In the genomic region with DNA sequence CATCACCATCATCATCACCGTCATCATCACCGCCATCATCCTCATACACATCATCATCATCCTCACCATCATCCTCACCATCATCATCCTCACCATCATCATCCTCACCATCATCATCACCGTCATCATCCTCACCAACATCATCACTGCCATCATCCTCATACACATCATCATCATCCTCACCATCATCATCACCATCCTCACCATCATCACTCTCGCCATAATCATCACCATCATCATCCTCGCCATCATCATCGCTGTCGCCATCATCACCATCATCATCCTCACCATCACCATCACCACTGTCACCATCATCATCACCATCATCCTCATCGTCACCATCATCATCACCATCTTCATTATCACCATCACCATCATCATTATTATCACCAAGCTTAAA, we compare ENCODE assay signal across 18 cellular contexts. TPM values are rescaled to one million over a fixed set of nuclear protein-coding genes. Genes with fewer than 3 reads are reported as not detected.
DNase-seq lines count a peak whose midpoint lies in the region; ATAC-seq, FAIRE-seq and TF ChIP-seq lines count a peak whose summit lies in the region.
"Had no signal": no experiment of that assay in that cellular context is flagged by ENCODE, and none has a peak within 500 bp of the region (broad histone marks: within the 10 kb centered on the region; RNA-seq: fewer than 3 reads in every experiment).

No MANE protein-coding gene starts in this region.

- peak overlapping the region in 2 of 11 experiments; percentile 27 to 31; a peak in 1 of 22 replicates for H3K27ac ChIP-seq in BLaER1 treated with 17β-estradiol and CSF1 and Interleukin-3, amounts not matched to agents 10 nM and 100 nM
- peak overlapping the region; percentile 86 for H3K27ac ChIP-seq in OCI-LY3 (ENCODE audit: low read length)

- H3K9me3 Mint-ChIP-seq in WTC11 (no peaks in the 10 kb centered on the region), nephron progenitor cell (no peaks in the 10 kb centered on the region)
- H3K9me3 Mint-ChIP-seq: CD8-positive, alpha-beta T cell had no signal

- no peaks in the 10 kb centered on the region for H3K36me3 ChIP-seq in BLaER1 treated with 17β-estradiol and CSF1 and Interleukin-3, amounts not matched to agents 10 nM and 100 nM
- H3K36me3 ChIP-seq in OCI-LY3 (replicated peaks; ENCODE audit: low read depth, low read length) (peaks cover 26% of the 10 kb centered on the region), bronchial epithelial cell (ENCODE audit: control insufficient read depth, insufficient read depth, low read length) (no peaks in the 10 kb centered on the region)
- H3K36me3 ChIP-seq: BE2C, HAP-1 had no signal

- POLR2A ChIA-PET in WTC11 (lab: Charles Lee), result no interaction called here

- H3K27ac Mint-ChIP-seq in WTC11 (no peak overlapping the region), nephron progenitor cell (no peak overlapping the region)
- H3K27ac Mint-ChIP-seq: CD8-positive, alpha-beta T cell had no signal

- peaks cover 24% of the 10 kb centered on the region for H3K4me1 Mint-ChIP-seq in WTC11
- H3K4me1 Mint-ChIP-seq in nephron progenitor cell, result peaks cover 21% of the 10 kb centered on the region

- H3K4me2 ChIP-seq in BLaER1 treated with 17β-estradiol and CSF1 and Interleukin-3, amounts not matched to agents 10 nM and 100 nM, result peak overlapping the region in 6 of 11 experiments; percentile 17 to 77 (median 31); a peak in 8 of 22 replicates
- H3K4me2 ChIP-seq in OCI-LY3 (ENCODE audit: low read length), result peak overlapping the region; percentile 63

- DNase-seq in GM12892 (ENCODE audit: insufficient read length) (no peak), bronchial epithelial cell (ENCODE audit: low read depth) (no peak), WTC11 (ENCODE audit: low spot score) (no peak), NCI-H1417 treated with DMSO at 0.1 percent for 48 hours (lab: John Stamatoyannopoulos, UW) (no peak), nephron progenitor cell (no peak)
- DNase-seq: BE2C; CD8-positive, alpha-beta T cell; COR-L47; DMS153; DMS79 treated with DMSO at 0.1 percent for 48 hours; GDM1; GOT3 had no signal

- no peak overlapping the region for H3K4me3 ChIP-seq in BLaER1 treated with 17β-estradiol and CSF1 and Interleukin-3, amounts not matched to agents 10 nM and 100 nM
- H3K4me3 ChIP-seq in OCI-LY3 (ENCODE audit: low read length) (peak overlapping the region; percentile 26; the same call in 1 of the 2 replicates), bronchial epithelial cell (ENCODE audit: low read depth, low read length) (no peak overlapping the region)
- H3K4me3 ChIP-seq: HAP-1 had no signal

- CTCF ChIA-PET in WTC11 (lab: Charles Lee), result no interaction called here

- no peak overlapping the region for H2AFZ ChIP-seq in OCI-LY3 (ENCODE audit: low read depth, low read length)

- H3K27me3 ChIP-seq in BLaER1 treated with 17β-estradiol and CSF1 and Interleukin-3, amounts not matched to agents 10 nM and 100 nM, result no peaks in the 10 kb centered on the region
- H3K27me3 ChIP-seq in OCI-LY3 (ENCODE audit: low read depth, low read length) (no peaks in the 10 kb centered on the region), bronchial epithelial cell (ENCODE audit: control insufficient read depth, insufficient read depth, low read length) (no peaks in the 10 kb centered on the region)
- H3K27me3 ChIP-seq: BE2C had no signal

- H4K20me1 ChIP-seq in BLaER1 treated with 17β-estradiol and CSF1 and Interleukin-3, amounts not matched to agents 10 nM and 100 nM, result no peaks in the 10 kb centered on the region
- H4K20me1 ChIP-seq in OCI-LY3 (ENCODE audit: insufficient read depth, low read length), result no peaks in the 10 kb centered on the region

- peak; percentile 93 for FAIRE-seq in GM12892 (lab: Jason Lieb, UNC)
- FAIRE-seq in bronchial epithelial cell (lab: Jason Lieb, UNC), result peak; percentile 99
- FAIRE-seq: A204.1, D721Med had no signal

- H3K27me3 Mint-ChIP-seq in WTC11 (ENCODE audit: low read depth) (no peaks in the 10 kb centered on the region), nephron progenitor cell (ENCODE audit: low read depth, poor library complexity) (peaks cover 4% of the 10 kb centered on the region)

- H3K36me3 Mint-ChIP-seq in WTC11 (no peaks in the 10 kb centered on the region), nephron progenitor cell (ENCODE audit: low read depth) (no peaks in the 10 kb centered on the region)
- H3K36me3 Mint-ChIP-seq: CD14-positive monocyte; CD8-positive, alpha-beta T cell had no signal

- no peaks in the 10 kb centered on the region for H3K79me2 ChIP-seq in OCI-LY3 (ENCODE audit: low read length)

- H3K9me3 ChIP-seq in BLaER1 treated with 17β-estradiol and CSF1 and Interleukin-3, amounts not matched to agents 10 nM and 100 nM (replicated peaks in 1 of 11), result peaks cover 0 to 16% (median 6%) of the 10 kb centered on the region in 11 experiments; a peak in 7 of 22 replicates
- H3K9me3 ChIP-seq in OCI-LY3 (ENCODE audit: insufficient read depth, low read length), result peaks cover 40% of the 10 kb centered on the region
- H3K9me3 ChIP-seq: BE2C, HAP-1 had no signal

- H3K4me3 Mint-ChIP-seq in WTC11, result no peak overlapping the region
- no peak overlapping the region for H3K4me3 Mint-ChIP-seq in nephron progenitor cell
- H3K4me3 Mint-ChIP-seq: CD14-positive monocyte; CD8-positive, alpha-beta T cell had no signal

- TF ChIP-seq CTCF in OCI-LY3 (IDR thresholded peaks at IDR 0.05; ENCODE audit: low read depth, low read length), result no peak
- TF ChIP-seq CTCF in bronchial epithelial cell (IDR thresholded peaks at IDR 0.05; ENCODE audit: insufficient read depth, low read length, severe bottlenecking), result no peak
- no peak for TF ChIP-seq CTCF in WTC11 (IDR thresholded peaks at IDR 0.05)
- TF ChIP-seq CTCF in nephron progenitor cell (IDR thresholded peaks at IDR 0.05), result no peak

- no peak for ATAC-seq in WTC11
- ATAC-seq: CD8-positive, alpha-beta T cell had no signal

- no peak for TF ChIP-seq POLR2A in GM12892 (IDR thresholded peaks at IDR 0.05; ENCODE audit: low read depth, low read length)

- no peak overlapping the region for H3K9ac ChIP-seq in BLaER1 treated with 17β-estradiol and CSF1 and Interleukin-3, amounts not matched to agents 10 nM and 100 nM
- peak overlapping the region; percentile 33 for H3K9ac ChIP-seq in OCI-LY3 (ENCODE audit: low read length)

- H3K4me1 ChIP-seq in BLaER1 treated with 17β-estradiol and CSF1 and Interleukin-3, amounts not matched to agents 10 nM and 100 nM, result peaks cover 29 to 37% (median 32%) of the 10 kb centered on the region in 10 experiments
- peaks cover 33% of the 10 kb centered on the region for H3K4me1 ChIP-seq in OCI-LY3 (ENCODE audit: low read length)
- H3K4me1 ChIP-seq: BE2C, HAP-1 had no signal

TF ChIP-seq in WTC11, 78 proteins besides CTCF, POLR2A, EP300 and RAD21:
- TF ChIP-seq TP53 (CRISPR knock-in tag; IDR thresholded peaks at IDR 0.05), result no peak
- no peak for TF ChIP-seq GRHL2 (CRISPR knock-in tag; IDR thresholded peaks at IDR 0.05; ENCODE audit: insufficient replicate concordance, severe bottlenecking)
- TF ChIP-seq, protein P1, sequence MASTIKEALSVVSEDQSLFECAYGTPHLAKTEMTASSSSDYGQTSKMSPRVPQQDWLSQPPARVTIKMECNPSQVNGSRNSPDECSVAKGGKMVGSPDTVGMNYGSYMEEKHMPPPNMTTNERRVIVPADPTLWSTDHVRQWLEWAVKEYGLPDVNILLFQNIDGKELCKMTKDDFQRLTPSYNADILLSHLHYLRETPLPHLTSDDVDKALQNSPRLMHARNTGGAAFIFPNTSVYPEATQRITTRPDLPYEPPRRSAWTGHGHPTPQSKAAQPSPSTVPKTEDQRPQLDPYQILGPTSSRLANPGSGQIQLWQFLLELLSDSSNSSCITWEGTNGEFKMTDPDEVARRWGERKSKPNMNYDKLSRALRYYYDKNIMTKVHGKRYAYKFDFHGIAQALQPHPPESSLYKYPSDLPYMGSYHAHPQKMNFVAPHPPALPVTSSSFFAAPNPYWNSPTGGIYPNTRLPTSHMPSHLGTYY (CRISPR knock-in tag; IDR thresholded peaks at IDR 0.05), result no peak
TF ChIP-seq in WTC11: peak in this region for 0.

RNA-seq across cellular contexts. Expression of gene DHRSX, which starts 19.8 kb away (rescaled TPM):
- 16.3 TPM for polyA plus RNA-seq in GM12892 (2012; ENCODE audit: missing spikeins)
- total RNA-seq in bronchial epithelial cell (14.1 and 19.0 TPM in 2 replicates), WTC11 (2021) (28.2 to 34.3 TPM (median 33.4 TPM) in 3 replicates)

RNA-seq across cellular contexts. Expression of gene ZBED1, which starts 19.8 kb away (rescaled TPM):
- polyA plus RNA-seq in GM12892 (2012; ENCODE audit: missing spikeins), result 21.2 TPM
- 11.6 and 18.1 TPM in 2 replicates for total RNA-seq in bronchial epithelial cell
- total RNA-seq in WTC11 (2021), result 45.1 to 49.2 TPM (median 47.3 TPM) in 3 replicates
